In genomic region chr11:47394322-47395224, GRCh38 we compare ENCODE assay signal across 8 cellular contexts. TPM values are rescaled to one million over a fixed set of nuclear protein-coding genes. Genes with fewer than 3 reads are reported as not detected.
DNase-seq lines count a peak whose midpoint lies in the region; ATAC-seq, FAIRE-seq and TF ChIP-seq lines count a peak whose summit lies in the region.

No MANE protein-coding gene starts in this region.

- peak in 2 of 3 donors; percentile 34 to 53 for TF ChIP-seq POLR2A in spleen (IDR thresholded peaks at IDR 0.05)

- WGBS in spleen, 5 donors = 17 to 49% (median 22%) methylated on average over 26 to 39 of the region's 39 CpGs

- H3K27me3 ChIP-seq in spleen (replicated peaks in 1 of 7) = no peaks in the 10 kb centered on the region

- TF ChIP-seq CTCF in fibroblast of villous mesenchyme (IDR thresholded peaks at IDR 0.05; ENCODE audit: insufficient read depth, low read depth, low read length) = no peak
- TF ChIP-seq CTCF in spleen (IDR thresholded peaks at IDR 0.05 in 8 of 11, conservative IDR thresholded peaks at IDR 0.05 in 3 of 11) = peak in 3 of 11 experiments; percentile 10 to 24 (median 19)

- DNase-seq in GM18507 (ENCODE audit: extremely low spot score, insufficient read length, low read depth) = peak; percentile 75
- DNase-seq in Jurkat, Clone E6-1 (ENCODE audit: low read depth, low spot score) = peak; percentile 44
- peak; percentile 55 for DNase-seq in activated CD8-positive, alpha-beta memory T cell treated with anti-CD3 and anti-CD28 coated beads, Interleukin-2, amount 50 U/mL, for 4 hours
- peak; percentile 57 for DNase-seq in fibroblast of villous mesenchyme (ENCODE audit: low read depth)
- peak; percentile 96 for DNase-seq in spleen
- DNase-seq in SW480 (ENCODE audit: low spot score) = no peak
- no peak for DNase-seq in NCI-H1694 (lab: John Stamatoyannopoulos, UW)

- intact Hi-C loops in spleen (cut with DNase I; ENCODE audit: low total_unique reads) = no loop called here

- no peaks in the 10 kb centered on the region for H3K36me3 ChIP-seq in spleen

- no peak for ATAC-seq in HG03520 (IDR thresholded peaks at IDR 0.05; ENCODE audit: unreplicated experiment)

- peaks cover 39 to 95% (median 76%) of the 10 kb centered on the region in 6 donors for H3K4me1 ChIP-seq in spleen

- peak overlapping the region; percentile 24 for H3K4me3 ChIP-seq in Jurkat, Clone E6-1 (ENCODE audit: low read length)
- H3K4me3 ChIP-seq in fibroblast of villous mesenchyme (ENCODE audit: low read depth, low read length) = no peak overlapping the region
- peak overlapping the region in 7 of 8 donors; percentile 3 to 68 (median 29) for H3K4me3 ChIP-seq in spleen

- FAIRE-seq in GM18507 (lab: Jason Lieb, UNC) = peak; percentile 79

- no peaks in the 10 kb centered on the region for H3K9me3 ChIP-seq in spleen

- peak overlapping the region; percentile 96 to 100 (median 99) for H3K27ac ChIP-seq in spleen

RNA-seq across cellular contexts. Expression of gene SLC39A13, which starts 13.8 kb away (rescaled TPM):
- polyA plus RNA-seq in Jurkat, Clone E6-1 (2012; ENCODE audit: insufficient read depth, insufficient read length) = 21.0 TPM
- total RNA-seq in fibroblast of villous mesenchyme = 73.0 and 83.4 TPM in 2 replicates
- 10 to 100 TPM; 26.3 to 48.4 (median 43.2) TPM for total RNA-seq in spleen
- 10 to 100 TPM; 21.7 to 40.2 (median 26.0) TPM for polyA plus RNA-seq in spleen

RNA-seq across cellular contexts. Expression of gene SPI1, which starts 16.2 kb away (rescaled TPM):
- polyA plus RNA-seq in Jurkat, Clone E6-1 (2012; ENCODE audit: insufficient read depth, insufficient read length) = not detected
- total RNA-seq in fibroblast of villous mesenchyme = not detected in 2 replicates
- total RNA-seq in spleen = 100 to 1,000 TPM in 6 of 7 donors, 10 to 100 TPM in 1; 95.7 to 366 (median 198) TPM
- 100 to 1,000 TPM in 1 of 3 donors, 10 to 100 TPM in 2; 84.2 to 128 (median 91.8) TPM for polyA plus RNA-seq in spleen

RNA-seq across cellular contexts. Expression of gene PSMC3, which starts 31.7 kb away (rescaled TPM):
- 274 TPM for polyA plus RNA-seq in Jurkat, Clone E6-1 (2012; ENCODE audit: insufficient read depth, insufficient read length)
- total RNA-seq in fibroblast of villous mesenchyme (150 and 163 TPM in 2 replicates), spleen (10 to 100 TPM; 59.7 to 80.8 (median 66.4) TPM)
- polyA plus RNA-seq in spleen = 100 to 1,000 TPM in 1 of 3 donors, 10 to 100 TPM in 2; 64.3 to 105 (median 90.0) TPM

RNA-seq across cellular contexts. Expression of gene MYBPC3, which starts 42.1 kb away (rescaled TPM):
- polyA plus RNA-seq in Jurkat, Clone E6-1 (2012; ENCODE audit: insufficient read depth, insufficient read length) = not detected
- total RNA-seq in fibroblast of villous mesenchyme = not detected in 2 replicates
- 1 to 10 TPM in 5 of 7 donors, under 1 TPM in 2; 0.91 to 4.7 (median 1.5) TPM for total RNA-seq in spleen
- 1 to 10 TPM in 2 of 3 donors, under 1 TPM in 1; 0.49 to 2.2 (median 1.4) TPM for polyA plus RNA-seq in spleen

RNA-seq across cellular contexts. Expression of gene RAPSN, which starts 54.4 kb away (rescaled TPM):
- polyA plus RNA-seq in Jurkat, Clone E6-1 (2012; ENCODE audit: insufficient read depth, insufficient read length) = not detected
- under 0.01 and 0.43 TPM in 2 replicates for total RNA-seq in fibroblast of villous mesenchyme
- 1 to 10 TPM in 3 of 7 donors, under 1 TPM in 2, not detected in 2; 0.42 to 1.6 (median 1.2) TPM for total RNA-seq in spleen
- 1 to 10 TPM in 1 of 3 donors, under 1 TPM in 2; 0.53 to 1.5 (median 0.74) TPM for polyA plus RNA-seq in spleen

Comparison
In these comparisons a context has a peak if more than half of its experiments do, and no peak if none do; other contexts are left out.
1. DNase-seq: peak in GM18507 (single experiment), Jurkat, Clone E6-1 (single experiment), activated CD8-positive, alpha-beta memory T cell treated with anti-CD3 and anti-CD28 coated beads, Interleukin-2, amount 50 U/mL, for 4 hours (single experiment), fibroblast of villous mesenchyme (single experiment) and spleen (single experiment); none in SW480 (single experiment) and NCI-H1694 (single experiment).
2. RNA of gene SPI1, which starts 16.2 kb away (total RNA-seq): 95.7 to 366 TPM in spleen; not detected in fibroblast of villous mesenchyme; every median in the first group is over 10 times any median in the second.